10 cellular contexts compared by ENCODE assay signal in the genomic region with DNA sequence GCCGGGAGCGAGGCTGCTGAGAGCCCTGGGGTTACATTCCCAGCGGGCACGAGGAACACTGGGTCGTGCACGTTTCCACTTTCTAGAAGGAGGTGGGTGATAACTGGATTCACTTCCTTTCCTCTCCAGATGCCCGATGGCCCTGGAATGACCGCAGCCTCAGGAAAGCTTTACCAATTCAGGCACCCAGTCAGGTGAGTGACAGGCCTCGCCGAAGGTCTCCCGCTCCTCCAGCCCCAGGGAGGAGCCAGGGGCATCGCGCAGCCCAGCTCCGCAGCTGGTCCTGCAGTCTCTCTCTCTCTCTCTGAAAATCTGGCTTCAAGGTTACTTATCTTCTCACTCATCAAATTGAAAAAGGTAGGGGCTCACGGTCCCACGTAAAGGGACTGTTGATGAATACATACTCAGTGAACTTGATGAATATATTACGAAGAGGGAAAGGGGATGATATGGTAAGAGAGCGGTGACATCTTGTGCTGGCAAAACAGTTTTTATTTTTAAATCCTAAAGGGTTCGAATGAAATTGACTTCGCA. TPM values are rescaled to one million over a fixed set of nuclear protein-coding genes. Genes with fewer than 3 reads are reported as not detected.
DNase-seq lines count a peak whose midpoint lies in the region; ATAC-seq and TF ChIP-seq lines count a peak whose summit lies in the region.
"Had no signal": no experiment of that assay in that cellular context is flagged by ENCODE, and none has a peak within 500 bp of the region (broad histone marks: within the 10 kb centered on the region; RNA-seq: fewer than 3 reads in every experiment).

No MANE protein-coding gene starts in this region.

- DNase-seq in DMS 273 (lab: John Stamatoyannopoulos, UW; ENCODE audit: unreplicated experiment) (peak; percentile 80), DMS 273 treated with DMSO at 0.1 percent for 48 hours (lab: John Stamatoyannopoulos, UW) (no peak), NCI-H345 treated with DMSO at 0.1 percent for 48 hours (lab: John Stamatoyannopoulos, UW; ENCODE audit: unreplicated experiment) (peak; percentile 61), epithelial cell of proximal tubule (ENCODE audit: low read depth) (no peak), skeletal muscle cell (ENCODE audit: low read depth) (no peak), CD14-positive monocyte (ENCODE audit: low spot score) (no peak)

- peaks cover 44 to 61% (median 59%) of the 10 kb centered on the region in 3 donors for H3K27me3 Mint-ChIP-seq in CD14-positive monocyte (ENCODE audit: low read depth in 3 of 3)

- ATAC-seq in HG03460 (IDR thresholded peaks at IDR 0.05; ENCODE audit: unreplicated experiment) (no peak), GM18511 (IDR thresholded peaks at IDR 0.05; ENCODE audit: unreplicated experiment) (no peak)

- H3K4me3 ChIP-seq in epithelial cell of proximal tubule (ENCODE audit: low read depth, low read length) (peak overlapping the region; percentile 61), skeletal muscle cell (ENCODE audit: low read depth, low read length) (peak overlapping the region; percentile 54)

- H3K4me1 Mint-ChIP-seq in CD14-positive monocyte, result peaks cover 15% of the 10 kb centered on the region

- intact Hi-C loops in CD14-positive monocyte (cut with micrococcal nuclease), result loop anchor here in 1 of 2 donors (10.0 kb wide), 1 partner anchor 259 kb away; no protein-coding TSS in a partner anchor

- no peak overlapping the region for H3K27ac Mint-ChIP-seq in CD14-positive monocyte
- H3K27ac Mint-ChIP-seq: natural killer cell treated with Interleukin-12 subunit alpha and Interleukin-12 subunit beta and Interleukin-15 and Interleukin-18, amount 100 ng/mL, for 72 hours had no signal

- H3K36me3 Mint-ChIP-seq in CD14-positive monocyte, result no peaks in the 10 kb centered on the region
- H3K36me3 Mint-ChIP-seq: natural killer cell treated with Interleukin-12 subunit alpha and Interleukin-12 subunit beta and Interleukin-15 and Interleukin-18, amount 100 ng/mL, for 72 hours had no signal

- H3K4me3 Mint-ChIP-seq in CD14-positive monocyte, result peak overlapping the region in 1 of 2 donors; percentile 87
- H3K4me3 Mint-ChIP-seq: natural killer cell treated with Interleukin-12 subunit alpha and Interleukin-12 subunit beta and Interleukin-15 and Interleukin-18, amount 100 ng/mL, for 72 hours had no signal

- no peak for TF ChIP-seq CTCF in epithelial cell of proximal tubule (conservative IDR thresholded peaks at IDR 0.05; ENCODE audit: low read depth, low read length)
- no peak for TF ChIP-seq CTCF in CD14-positive monocyte (IDR thresholded peaks at IDR 0.05)

- H3K9me3 Mint-ChIP-seq in CD14-positive monocyte, result peaks cover 0 to 14% (median 3%) of the 10 kb centered on the region in 7 donors
- H3K9me3 Mint-ChIP-seq: natural killer cell treated with Interleukin-12 subunit alpha and Interleukin-12 subunit beta and Interleukin-15 and Interleukin-18, amount 100 ng/mL, for 72 hours had no signal

RNA-seq across cellular contexts. Expression of a gene that starts 0.9 kb away (rescaled TPM):
- not detected in 2 replicates for total RNA-seq in epithelial cell of proximal tubule
- not detected for polyA plus RNA-seq in CD14-positive monocyte
- total RNA-seq: natural killer cell treated with Interleukin-12 subunit alpha and Interleukin-12 subunit beta and Interleukin-15 and Interleukin-18, amount 100 ng/mL, for 72 hours; NCI-H460 had no signal

RNA-seq across cellular contexts. Expression of a gene that starts 5.5 kb away (rescaled TPM):
- total RNA-seq in epithelial cell of proximal tubule, result 8.2 and 11.3 TPM in 2 replicates
- polyA plus RNA-seq in CD14-positive monocyte, result 100 to 1,000 TPM; 116 to 120 TPM

Comparison
In these comparisons a context has a peak if more than half of its experiments do, and no peak if none do; other contexts are left out.
1. DNase-seq: peak in DMS 273 (single experiment) and NCI-H345 treated with DMSO at 0.1 percent for 48 hours (single experiment); none in DMS 273 treated with DMSO at 0.1 percent for 48 hours (single experiment), epithelial cell of proximal tubule (single experiment), skeletal muscle cell (single experiment) and CD14-positive monocyte (single experiment).